Comparison of ENCODE assay signal across 9 cellular contexts in genomic region chr19:40811478-40812341, GRCh38. TPM values are rescaled to one million over a fixed set of nuclear protein-coding genes. Genes with fewer than 3 reads are reported as not detected.
DNase-seq lines count a peak whose midpoint lies in the region; ATAC-seq and TF ChIP-seq lines count a peak whose summit lies in the region.
"Had no signal": no experiment of that assay in that cellular context is flagged by ENCODE, and none has a peak within 500 bp of the region (broad histone marks: within the 10 kb centered on the region; RNA-seq: fewer than 3 reads in every experiment).

No MANE protein-coding gene starts in this region.

- peak overlapping the region; percentile 89 to 95 for H3K4me3 Mint-ChIP-seq in CD14-positive monocyte

- H3K4me3 ChIP-seq in ectodermal cell (ENCODE audit: insufficient read depth, low read depth, low read length) (peak overlapping the region; percentile 37), neural cell (ENCODE audit: low read length) (peak overlapping the region; percentile 60)

- H3K9me3 ChIP-seq in ectodermal cell (ENCODE audit: control insufficient read depth, low read length) (no peaks in the 10 kb centered on the region), neural cell (ENCODE audit: low read length) (no peaks in the 10 kb centered on the region)

- H3K79me2 ChIP-seq in neural cell (replicated peaks; ENCODE audit: insufficient read depth, low read length), result peaks cover 9% of the 10 kb centered on the region

- peaks cover 0 to 1% (median 0%) of the 10 kb centered on the region in 7 donors for H3K9me3 Mint-ChIP-seq in CD14-positive monocyte

- no peaks in the 10 kb centered on the region for H3F3A ChIP-seq in neural cell (ENCODE audit: insufficient read depth, low read length, poor library complexity, severe bottlenecking)

- no peak for TF ChIP-seq CTCF in CD14-positive monocyte (IDR thresholded peaks at IDR 0.05)
- no peak for TF ChIP-seq CTCF in neural cell (IDR thresholded peaks at IDR 0.05; ENCODE audit: poor library complexity, severe bottlenecking)

- WGBS in ectodermal cell, 2 experiments, result 15 to 19% methylated on average over 32 to 35 of the region's 35 CpGs

- H3K9me2 ChIP-seq in neural cell (ENCODE audit: insufficient read depth, low read length), result no peaks in the 10 kb centered on the region

- H3K4me1 ChIP-seq in ectodermal cell (ENCODE audit: control insufficient read depth, insufficient read depth, low read length), result peaks cover 25% of the 10 kb centered on the region

- H3K9ac ChIP-seq in neural cell (ENCODE audit: low read length), result peak overlapping the region; percentile 46

- TF ChIP-seq EP300 in neural cell (conservative IDR thresholded peaks at IDR 0.05; ENCODE audit: poor library complexity, severe bottlenecking), result no peak

- no peak overlapping the region for H3K4me2 ChIP-seq in neural cell (ENCODE audit: low read length)

- DNase-seq in CD14-positive monocyte (ENCODE audit: low spot score) (peak; percentile 23), NCI-H69 (lab: John Stamatoyannopoulos, UW) (peak; percentile 44), SKM-1 (lab: John Stamatoyannopoulos, UW; ENCODE audit: unreplicated experiment) (no peak), AG08396 (ENCODE audit: low spot score) (no peak), UCSD-AML1 (lab: John Stamatoyannopoulos, UW; ENCODE audit: unreplicated experiment) (no peak)

- no peak for TF ChIP-seq RAD21 in neural cell (conservative IDR thresholded peaks at IDR 0.05)

- H3K36me3 ChIP-seq in ectodermal cell (ENCODE audit: control insufficient read depth, insufficient read depth, low read length), result peaks cover 4% of the 10 kb centered on the region
- no peaks in the 10 kb centered on the region for H3K36me3 ChIP-seq in neural cell (ENCODE audit: insufficient read depth, low read length)

- ATAC-seq in HG02884 (IDR thresholded peaks at IDR 0.05; ENCODE audit: unreplicated experiment), result no peak

- no peak overlapping the region for H2AFZ ChIP-seq in neural cell (ENCODE audit: low read depth, low read length)

- intact Hi-C loops in CD14-positive monocyte (cut with micrococcal nuclease), result loop anchor here (5.0 kb wide), 2 partner anchors 34 to 321 kb away; partner anchors contain the start of genes MIA (in 1 of the 2) and RAB4B (in 1 of the 2)

- H3K27me3 ChIP-seq in ectodermal cell (ENCODE audit: control insufficient read depth, insufficient read depth, low read length, poor library complexity, severe bottlenecking), result peaks cover 16% of the 10 kb centered on the region
- no peaks in the 10 kb centered on the region for H3K27me3 ChIP-seq in neural cell (ENCODE audit: insufficient read depth, low read depth, low read length)

- peaks cover 46% of the 10 kb centered on the region for H3K4me1 Mint-ChIP-seq in CD14-positive monocyte

- H3K36me3 Mint-ChIP-seq in CD14-positive monocyte, result peaks cover 25 to 31% of the 10 kb centered on the region in 2 donors

- peaks cover 11 to 30% (median 22%) of the 10 kb centered on the region in 3 donors for H3K27me3 Mint-ChIP-seq in CD14-positive monocyte (ENCODE audit: low read depth in 3 of 3)

- H4K20me1 ChIP-seq in neural cell (ENCODE audit: insufficient read depth), result no peaks in the 10 kb centered on the region

- peak overlapping the region in 6 of 7 donors; percentile 12 to 97 (median 72) for H3K27ac Mint-ChIP-seq in CD14-positive monocyte

- H3K27ac ChIP-seq in ectodermal cell (ENCODE audit: insufficient read depth, low read depth, low read length, poor library complexity, severe bottlenecking), result no peak overlapping the region
- no peak overlapping the region for H3K27ac ChIP-seq in neural cell (ENCODE audit: low read length)
- H3K27ac ChIP-seq: VCaP had no signal

TF ChIP-seq in neural cell, 6 proteins besides CTCF, POLR2A, EP300 and RAD21:
- TF ChIP-seq, protein P1, sequence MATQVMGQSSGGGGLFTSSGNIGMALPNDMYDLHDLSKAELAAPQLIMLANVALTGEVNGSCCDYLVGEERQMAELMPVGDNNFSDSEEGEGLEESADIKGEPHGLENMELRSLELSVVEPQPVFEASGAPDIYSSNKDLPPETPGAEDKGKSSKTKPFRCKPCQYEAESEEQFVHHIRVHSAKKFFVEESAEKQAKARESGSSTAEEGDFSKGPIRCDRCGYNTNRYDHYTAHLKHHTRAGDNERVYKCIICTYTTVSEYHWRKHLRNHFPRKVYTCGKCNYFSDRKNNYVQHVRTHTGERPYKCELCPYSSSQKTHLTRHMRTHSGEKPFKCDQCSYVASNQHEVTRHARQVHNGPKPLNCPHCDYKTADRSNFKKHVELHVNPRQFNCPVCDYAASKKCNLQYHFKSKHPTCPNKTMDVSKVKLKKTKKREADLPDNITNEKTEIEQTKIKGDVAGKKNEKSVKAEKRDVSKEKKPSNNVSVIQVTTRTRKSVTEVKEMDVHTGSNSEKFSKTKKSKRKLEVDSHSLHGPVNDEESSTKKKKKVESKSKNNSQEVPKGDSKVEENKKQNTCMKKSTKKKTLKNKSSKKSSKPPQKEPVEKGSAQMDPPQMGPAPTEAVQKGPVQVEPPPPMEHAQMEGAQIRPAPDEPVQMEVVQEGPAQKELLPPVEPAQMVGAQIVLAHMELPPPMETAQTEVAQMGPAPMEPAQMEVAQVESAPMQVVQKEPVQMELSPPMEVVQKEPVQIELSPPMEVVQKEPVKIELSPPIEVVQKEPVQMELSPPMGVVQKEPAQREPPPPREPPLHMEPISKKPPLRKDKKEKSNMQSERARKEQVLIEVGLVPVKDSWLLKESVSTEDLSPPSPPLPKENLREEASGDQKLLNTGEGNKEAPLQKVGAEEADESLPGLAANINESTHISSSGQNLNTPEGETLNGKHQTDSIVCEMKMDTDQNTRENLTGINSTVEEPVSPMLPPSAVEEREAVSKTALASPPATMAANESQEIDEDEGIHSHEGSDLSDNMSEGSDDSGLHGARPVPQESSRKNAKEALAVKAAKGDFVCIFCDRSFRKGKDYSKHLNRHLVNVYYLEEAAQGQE (IDR thresholded peaks at IDR 0.05; ENCODE audit: borderline replicate concordance), result no peak
- TF ChIP-seq EZH2 (IDR thresholded peaks at IDR 0.05; ENCODE audit: borderline replicate concordance, insufficient read depth, low read length, poor library complexity, severe bottlenecking), result no peak
- TF ChIP-seq POLR2AphosphoS5 (IDR thresholded peaks at IDR 0.05), result no peak
- TF ChIP-seq SMC3 (conservative IDR thresholded peaks at IDR 0.05; ENCODE audit: poor library complexity), result no peak
- TF ChIP-seq TAF1 (IDR thresholded peaks at IDR 0.05; ENCODE audit: low read depth), result no peak
- TF ChIP-seq MXI1 (conservative IDR thresholded peaks at IDR 0.05; ENCODE audit: poor library complexity, severe bottlenecking), result no peak
TF ChIP-seq in neural cell: peak in this region for 0.

RNA-seq across cellular contexts. Expression of gene EGLN2, which starts 12.7 kb away (rescaled TPM):
- polyA plus RNA-seq in CD14-positive monocyte (10 to 100 TPM; 60.6 to 76.8 TPM), neural cell (110 and 112 TPM in 2 replicates)
- 82.0 TPM for polyA plus RNA-seq in ectodermal cell (2013, experiment 1 of 4)
- 80.9 TPM for polyA plus RNA-seq in ectodermal cell (2013, experiment 2 of 4)
- 63.2 TPM for polyA plus RNA-seq in ectodermal cell (2013, experiment 3 of 4)
- polyA plus RNA-seq in ectodermal cell (2013, experiment 4 of 4), result 67.6 TPM
- 112 and 117 TPM in 2 replicates for polyA minus RNA-seq in neural cell

RNA-seq across cellular contexts. Expression of gene RAB4B, which starts 33.7 kb away (rescaled TPM):
- polyA plus RNA-seq in CD14-positive monocyte, result 100 to 1,000 TPM in 1 of 2 donors, 10 to 100 TPM in 1; 89.4 to 108 TPM
- 22.2 TPM for polyA plus RNA-seq in ectodermal cell (2013, experiment 1 of 4)
- 19.7 TPM for polyA plus RNA-seq in ectodermal cell (2013, experiment 2 of 4)
- 20.2 TPM for polyA plus RNA-seq in ectodermal cell (2013, experiment 3 of 4)
- 25.0 TPM for polyA plus RNA-seq in ectodermal cell (2013, experiment 4 of 4)
- polyA plus RNA-seq in neural cell, result 66.0 and 76.2 TPM in 2 replicates
- polyA minus RNA-seq in neural cell, result 25.1 and 29.5 TPM in 2 replicates

RNA-seq across cellular contexts. Expression of gene MIA, which starts 36.4 kb away (rescaled TPM):
- polyA plus RNA-seq in CD14-positive monocyte, result not detected
- 1.3 TPM for polyA plus RNA-seq in ectodermal cell (2013, experiment 1 of 4)
- polyA plus RNA-seq in ectodermal cell (2013, experiment 2 of 4), result 0.85 TPM
- 1.7 TPM for polyA plus RNA-seq in ectodermal cell (2013, experiment 3 of 4)
- 2.8 TPM for polyA plus RNA-seq in ectodermal cell (2013, experiment 4 of 4)
- 1.8 and 4.0 TPM in 2 replicates for polyA plus RNA-seq in neural cell
- not detected in 2 replicates for polyA minus RNA-seq in neural cell

RNA-seq across cellular contexts. Expression of gene CYP2A6, which starts 38.5 kb away (rescaled TPM):
- polyA plus RNA-seq in CD14-positive monocyte, result not detected
- not detected for polyA plus RNA-seq in ectodermal cell (2013, experiment 1 of 4)
- polyA plus RNA-seq in ectodermal cell (2013, experiment 2 of 4), result not detected
- polyA plus RNA-seq in ectodermal cell (2013, experiment 3 of 4), result not detected
- polyA plus RNA-seq in ectodermal cell (2013, experiment 4 of 4), result not detected
- polyA plus RNA-seq in neural cell, result not detected in 2 replicates
- polyA minus RNA-seq in neural cell, result not detected in 2 replicates

Comparison
In these comparisons a context has a peak if more than half of its experiments do, and no peak if none do; other contexts are left out.
1. DNase-seq: peak in CD14-positive monocyte (single experiment) and NCI-H69 (single experiment); none in SKM-1 (single experiment), AG08396 (single experiment) and UCSD-AML1 (single experiment).